In genomic region chr1:31413405-31414005, GRCh38 we compare ENCODE assay signal across 1 cellular context.
A peak's percentile ranks its signal among the peaks of the same experiment; 100 is the strongest.
TF ChIP-seq lines count a peak whose summit lies in the region.

No MANE protein-coding gene starts in this region.

TF ChIP-seq in HepG2, 621 proteins besides CTCF, POLR2A, EP300 and RAD21 (continues in another document):
- TF ChIP-seq SKIL (CRISPR knock-in tag; IDR thresholded peaks at IDR 0.05; ENCODE audit: borderline replicate concordance) (peak; percentile 46; the same call in 1 of the 2 replicates), MYC (CRISPR knock-in tag; IDR thresholded peaks at IDR 0.05; ENCODE audit: borderline replicate concordance) (0 out of 2 replicates have a peak, but pooled peaks have one; percentile 21), ETV5 (CRISPR knock-in tag; IDR thresholded peaks at IDR 0.05; ENCODE audit: borderline replicate concordance) (no peak), ZMAT5 (CRISPR knock-in tag; IDR thresholded peaks at IDR 0.05; ENCODE audit: borderline replicate concordance, low read depth) (no peak), BATF2 (CRISPR knock-in tag; IDR thresholded peaks at IDR 0.05) (peak; percentile 27; the same call in 1 of the 2 replicates), ZNF350 (CRISPR knock-in tag; IDR thresholded peaks at IDR 0.05; ENCODE audit: borderline replicate concordance, low read depth) (0 out of 2 replicates have a peak, but pooled peaks have one; percentile 18), ZNF558 (CRISPR knock-in tag; IDR thresholded peaks at IDR 0.05; ENCODE audit: borderline replicate concordance) (no peak), GABPB1 (CRISPR knock-in tag; IDR thresholded peaks at IDR 0.05) (peak; percentile 27; the same call in 1 of the 2 replicates), NR3C1 (CRISPR knock-in tag; IDR thresholded peaks at IDR 0.05) (no peak), ZNF3 (CRISPR knock-in tag; IDR thresholded peaks at IDR 0.05) (no peak), REL (CRISPR knock-in tag; conservative IDR thresholded peaks at IDR 0.05) (0 out of 2 replicates have a peak, but pooled peaks have one; percentile 43), ZFY (CRISPR knock-in tag; IDR thresholded peaks at IDR 0.05) (no peak; the same call in 1 of the 2 replicates), ZNF264 (CRISPR knock-in tag; IDR thresholded peaks at IDR 0.05) (no peak), RFXANK (CRISPR knock-in tag; IDR thresholded peaks at IDR 0.05) (no peak), CREBL2 (CRISPR knock-in tag; IDR thresholded peaks at IDR 0.05; ENCODE audit: borderline replicate concordance) (no peak), ZNF530 (CRISPR knock-in tag; IDR thresholded peaks at IDR 0.05; ENCODE audit: low read depth) (no peak), ZNF660 (CRISPR knock-in tag; IDR thresholded peaks at IDR 0.05; ENCODE audit: borderline replicate concordance, low read depth) (no peak), ZFP36L2 (CRISPR knock-in tag; IDR thresholded peaks at IDR 0.05) (no peak), E2F2 (CRISPR knock-in tag; IDR thresholded peaks at IDR 0.05; ENCODE audit: borderline replicate concordance) (no peak), ZNF749 (CRISPR knock-in tag; IDR thresholded peaks at IDR 0.05; ENCODE audit: borderline replicate concordance) (no peak), DMAP1 (CRISPR knock-in tag; IDR thresholded peaks at IDR 0.05) (no peak), ZNF678 (CRISPR knock-in tag; IDR thresholded peaks at IDR 0.05) (peak; percentile 78; the same call in 1 of the 2 replicates), ZFP36 (IDR thresholded peaks at IDR 0.05; ENCODE audit: borderline replicate concordance, low read depth, low read length, partially characterized antibody) (no peak), NR2F1 (CRISPR knock-in tag; IDR thresholded peaks at IDR 0.05) (no peak), JUN (CRISPR knock-in tag; IDR thresholded peaks at IDR 0.05) (no peak), CAMTA2 (CRISPR knock-in tag; IDR thresholded peaks at IDR 0.05; ENCODE audit: borderline replicate concordance) (no peak), ZNF605 (CRISPR knock-in tag; IDR thresholded peaks at IDR 0.05) (peak; percentile 78), SOX5 (CRISPR knock-in tag; IDR thresholded peaks at IDR 0.05; ENCODE audit: borderline replicate concordance) (no peak), ZNF333 (CRISPR knock-in tag; IDR thresholded peaks at IDR 0.05; ENCODE audit: borderline replicate concordance) (no peak), NFAT5 (CRISPR knock-in tag; IDR thresholded peaks at IDR 0.05) (no peak; the same call in 1 of the 2 replicates), KDM2A (CRISPR knock-in tag; IDR thresholded peaks at IDR 0.05; ENCODE audit: borderline replicate concordance, low read depth) (no peak), MBNL3 (CRISPR knock-in tag; conservative IDR thresholded peaks at IDR 0.05) (no peak), ZNF547 (CRISPR knock-in tag; IDR thresholded peaks at IDR 0.05) (no peak; the same call in 1 of the 2 replicates), SP5 (CRISPR knock-in tag; IDR thresholded peaks at IDR 0.05; ENCODE audit: borderline replicate concordance, low read depth) (no peak), ZNF75D (CRISPR knock-in tag; IDR thresholded peaks at IDR 0.05; ENCODE audit: borderline replicate concordance) (0 out of 2 replicates have a peak, but pooled peaks have one; percentile 24), ZNF484 (CRISPR knock-in tag; IDR thresholded peaks at IDR 0.05; ENCODE audit: borderline replicate concordance, low read depth) (no peak), ESRRA (CRISPR knock-in tag; IDR thresholded peaks at IDR 0.05; ENCODE audit: low read depth) (no peak), ZNF850 (CRISPR knock-in tag; conservative IDR thresholded peaks at IDR 0.05) (no peak), HHEX (CRISPR knock-in tag; IDR thresholded peaks at IDR 0.05) (no peak), ZNF629 (CRISPR knock-in tag; conservative IDR thresholded peaks at IDR 0.05) (no peak), FLYWCH1 (CRISPR knock-in tag; IDR thresholded peaks at IDR 0.05) (no peak)
- TF ChIP-seq, protein P1, sequence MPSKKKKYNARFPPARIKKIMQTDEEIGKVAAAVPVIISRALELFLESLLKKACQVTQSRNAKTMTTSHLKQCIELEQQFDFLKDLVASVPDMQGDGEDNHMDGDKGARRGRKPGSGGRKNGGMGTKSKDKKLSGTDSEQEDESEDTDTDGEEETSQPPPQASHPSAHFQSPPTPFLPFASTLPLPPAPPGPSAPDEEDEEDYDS (CRISPR knock-in tag; IDR thresholded peaks at IDR 0.05): no peak
- TF ChIP-seq, protein P2, sequence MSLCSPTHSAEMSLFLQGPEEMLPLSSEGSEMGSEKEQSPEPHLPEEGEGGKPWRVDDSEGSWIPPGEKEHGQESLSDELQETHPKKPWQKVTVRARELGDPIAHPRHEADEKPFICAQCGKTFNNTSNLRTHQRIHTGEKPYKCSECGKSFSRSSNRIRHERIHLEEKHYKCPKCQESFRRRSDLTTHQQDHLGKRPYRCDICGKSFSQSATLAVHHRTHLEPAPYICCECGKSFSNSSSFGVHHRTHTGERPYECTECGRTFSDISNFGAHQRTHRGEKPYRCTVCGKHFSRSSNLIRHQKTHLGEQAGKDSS (CRISPR knock-in tag; IDR thresholded peaks at IDR 0.05; ENCODE audit: borderline replicate concordance, low read depth): no peak
- TF ChIP-seq, protein P3, sequence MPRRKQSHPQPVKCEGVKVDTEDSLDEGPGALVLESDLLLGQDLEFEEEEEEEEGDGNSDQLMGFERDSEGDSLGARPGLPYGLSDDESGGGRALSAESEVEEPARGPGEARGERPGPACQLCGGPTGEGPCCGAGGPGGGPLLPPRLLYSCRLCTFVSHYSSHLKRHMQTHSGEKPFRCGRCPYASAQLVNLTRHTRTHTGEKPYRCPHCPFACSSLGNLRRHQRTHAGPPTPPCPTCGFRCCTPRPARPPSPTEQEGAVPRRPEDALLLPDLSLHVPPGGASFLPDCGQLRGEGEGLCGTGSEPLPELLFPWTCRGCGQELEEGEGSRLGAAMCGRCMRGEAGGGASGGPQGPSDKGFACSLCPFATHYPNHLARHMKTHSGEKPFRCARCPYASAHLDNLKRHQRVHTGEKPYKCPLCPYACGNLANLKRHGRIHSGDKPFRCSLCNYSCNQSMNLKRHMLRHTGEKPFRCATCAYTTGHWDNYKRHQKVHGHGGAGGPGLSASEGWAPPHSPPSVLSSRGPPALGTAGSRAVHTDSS (CRISPR knock-in tag; conservative IDR thresholded peaks at IDR 0.05): no peak
- TF ChIP-seq, protein P4, sequence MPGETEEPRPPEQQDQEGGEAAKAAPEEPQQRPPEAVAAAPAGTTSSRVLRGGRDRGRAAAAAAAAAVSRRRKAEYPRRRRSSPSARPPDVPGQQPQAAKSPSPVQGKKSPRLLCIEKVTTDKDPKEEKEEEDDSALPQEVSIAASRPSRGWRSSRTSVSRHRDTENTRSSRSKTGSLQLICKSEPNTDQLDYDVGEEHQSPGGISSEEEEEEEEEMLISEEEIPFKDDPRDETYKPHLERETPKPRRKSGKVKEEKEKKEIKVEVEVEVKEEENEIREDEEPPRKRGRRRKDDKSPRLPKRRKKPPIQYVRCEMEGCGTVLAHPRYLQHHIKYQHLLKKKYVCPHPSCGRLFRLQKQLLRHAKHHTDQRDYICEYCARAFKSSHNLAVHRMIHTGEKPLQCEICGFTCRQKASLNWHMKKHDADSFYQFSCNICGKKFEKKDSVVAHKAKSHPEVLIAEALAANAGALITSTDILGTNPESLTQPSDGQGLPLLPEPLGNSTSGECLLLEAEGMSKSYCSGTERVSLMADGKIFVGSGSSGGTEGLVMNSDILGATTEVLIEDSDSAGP (CRISPR knock-in tag; IDR thresholded peaks at IDR 0.05; ENCODE audit: borderline replicate concordance): 0 out of 2 replicates have a peak, but pooled peaks have one; percentile 48
